ENCODE assay signal across 14 cellular contexts in genomic region chr2:225310745-225311144, GRCh38.
DNase-seq lines count a peak whose midpoint lies in the region; ATAC-seq and TF ChIP-seq lines count a peak whose summit lies in the region.
"Had no signal": no experiment of that assay in that cellular context is flagged by ENCODE, and none has a peak within 500 bp of the region (broad histone marks: within the 10 kb centered on the region; RNA-seq: fewer than 3 reads in every experiment).

No MANE protein-coding gene starts in this region.

- H3K9me3 ChIP-seq in suprapubic skin = no peaks in the 10 kb centered on the region
- H3K9me3 ChIP-seq in MG63 = no peaks in the 10 kb centered on the region

- no peak overlapping the region for H3K4me3 ChIP-seq in suprapubic skin
- H3K4me3 ChIP-seq in MG63 = no peak overlapping the region

- no peak overlapping the region for H3K27ac ChIP-seq in suprapubic skin
- H3K27ac ChIP-seq: C4-2B had no signal

- H3K4me1 ChIP-seq in suprapubic skin = no peaks in the 10 kb centered on the region

- no peak for TF ChIP-seq EP300 in suprapubic skin (IDR thresholded peaks at IDR 0.05)

- peak; percentile 6 for DNase-seq in COR-L47 (lab: John Stamatoyannopoulos, UW)
- peak; percentile 35 for DNase-seq in DMS 273 (lab: John Stamatoyannopoulos, UW; ENCODE audit: unreplicated experiment)
- peak; percentile 7 for DNase-seq in NCI-H2029 (lab: John Stamatoyannopoulos, UW)
- DNase-seq in NCI-H69 (lab: John Stamatoyannopoulos, UW) = peak; percentile 60
- no peak for DNase-seq in suprapubic skin (ENCODE audit: low spot score in 2 of 2)
- no peak for DNase-seq in omental fat pad (ENCODE audit: low spot score)
- no peak for DNase-seq in MG63
- DNase-seq: AML-193, GF-D8, H9, NCI-H146, NCI-H510A, T-helper 1 cell had no signal

- H3K36me3 ChIP-seq in suprapubic skin = no peaks in the 10 kb centered on the region
- H3K36me3 ChIP-seq in MG63 = no peaks in the 10 kb centered on the region

- TF ChIP-seq POLR2A in suprapubic skin (IDR thresholded peaks at IDR 0.05) = no peak

- no peak for TF ChIP-seq CTCF in suprapubic skin (IDR thresholded peaks at IDR 0.05)
- no peak for TF ChIP-seq CTCF in omental fat pad (IDR thresholded peaks at IDR 0.05)

- ATAC-seq in omental fat pad (ENCODE audit: low FRiP score) = no peak

- H3K27me3 ChIP-seq in suprapubic skin (no peaks in the 10 kb centered on the region), MG63 (no peaks in the 10 kb centered on the region)

Comparison
In these comparisons a context has a peak if more than half of its experiments do, and no peak if none do; other contexts are left out.
1. DNase-seq: peak in COR-L47 (single experiment), DMS 273 (single experiment), NCI-H2029 (single experiment) and NCI-H69 (single experiment); none in suprapubic skin (0 of 2), omental fat pad (single experiment) and MG63 (single experiment).